In the genomic region with DNA sequence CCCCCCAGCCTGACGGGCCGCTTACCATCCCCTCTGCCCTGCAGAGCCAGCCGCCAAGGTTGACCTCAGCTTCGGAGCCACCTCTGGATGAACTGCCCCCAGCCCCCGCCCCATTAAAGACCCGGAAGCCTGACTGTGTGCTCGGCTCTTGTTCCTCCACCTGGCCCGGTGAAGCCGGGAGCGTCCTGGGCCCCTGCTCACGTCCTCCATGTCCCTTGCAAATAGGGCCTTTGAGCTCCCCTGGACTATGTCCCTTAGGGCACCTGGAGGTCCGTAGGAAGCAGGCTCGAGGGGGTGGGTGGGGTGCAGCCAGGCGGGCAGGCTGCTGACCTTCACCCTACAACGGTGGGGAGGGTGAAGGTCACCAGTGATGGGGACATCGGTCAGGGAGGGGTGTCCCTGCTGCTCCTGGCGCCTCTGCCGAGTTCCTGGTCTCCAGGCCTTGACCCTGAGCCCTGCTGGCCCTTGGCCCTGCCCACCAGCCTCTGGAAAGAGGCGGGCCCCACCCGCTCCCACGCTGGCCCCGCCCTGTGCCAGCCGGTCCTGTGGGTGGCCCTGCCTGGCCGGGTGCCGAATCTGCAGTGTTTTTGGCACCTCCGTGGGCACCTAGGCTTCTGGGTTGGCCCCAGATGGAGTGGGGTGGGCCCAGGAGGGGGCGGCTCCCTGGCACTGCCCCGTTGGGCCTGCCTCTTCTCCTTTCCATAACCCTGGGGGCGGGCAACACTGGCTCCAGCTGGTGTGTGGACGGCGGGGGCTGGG, we compare ENCODE assay signal across 1 cellular context.
TF ChIP-seq lines count a peak whose summit lies in the region.

No MANE protein-coding gene starts in this region.

TF ChIP-seq in HepG2, 621 proteins besides CTCF, POLR2A, EP300 and RAD21 (continued from another document and continues in another):
- TF ChIP-seq KIAA2018 (CRISPR knock-in tag; IDR thresholded peaks at IDR 0.05; ENCODE audit: borderline replicate concordance) = no peak
- no peak for TF ChIP-seq NONO (IDR thresholded peaks at IDR 0.05)
- TF ChIP-seq NONO (CRISPR knock-in tag; conservative IDR thresholded peaks at IDR 0.05) = peak; percentile 94
- TF ChIP-seq BHLHE40 (IDR thresholded peaks at IDR 0.05; ENCODE audit: low read length) = no peak; the same call in 1 of the 2 replicates
- no peak for TF ChIP-seq TSC22D2 (CRISPR knock-in tag; IDR thresholded peaks at IDR 0.05; ENCODE audit: borderline replicate concordance)
- TF ChIP-seq ZNF556 (CRISPR knock-in tag; IDR thresholded peaks at IDR 0.05; ENCODE audit: borderline replicate concordance) = peak; percentile 97; the same call in 1 of the 2 replicates
- TF ChIP-seq ZNF766 (CRISPR knock-in tag; IDR thresholded peaks at IDR 0.05; ENCODE audit: borderline replicate concordance) = peak; percentile 66; the same call in 1 of the 2 replicates
- TF ChIP-seq, protein P1, sequence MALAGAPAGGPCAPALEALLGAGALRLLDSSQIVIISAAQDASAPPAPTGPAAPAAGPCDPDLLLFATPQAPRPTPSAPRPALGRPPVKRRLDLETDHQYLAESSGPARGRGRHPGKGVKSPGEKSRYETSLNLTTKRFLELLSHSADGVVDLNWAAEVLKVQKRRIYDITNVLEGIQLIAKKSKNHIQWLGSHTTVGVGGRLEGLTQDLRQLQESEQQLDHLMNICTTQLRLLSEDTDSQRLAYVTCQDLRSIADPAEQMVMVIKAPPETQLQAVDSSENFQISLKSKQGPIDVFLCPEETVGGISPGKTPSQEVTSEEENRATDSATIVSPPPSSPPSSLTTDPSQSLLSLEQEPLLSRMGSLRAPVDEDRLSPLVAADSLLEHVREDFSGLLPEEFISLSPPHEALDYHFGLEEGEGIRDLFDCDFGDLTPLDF (CRISPR knock-in tag; IDR thresholded peaks at IDR 0.05) = peak; percentile 56
- no peak; the same call in 1 of the 2 replicates for TF ChIP-seq ZNF329 (CRISPR knock-in tag; IDR thresholded peaks at IDR 0.05; ENCODE audit: low read depth)
- TF ChIP-seq HNF4A (CRISPR knock-in tag; IDR thresholded peaks at IDR 0.05) = peak; percentile 99
- no peak for TF ChIP-seq SETDB1 (CRISPR knock-in tag; IDR thresholded peaks at IDR 0.05; ENCODE audit: borderline replicate concordance)
- TF ChIP-seq ZNF563 (CRISPR knock-in tag; IDR thresholded peaks at IDR 0.05) = peak; percentile 56; the same call in 1 of the 2 replicates
- TF ChIP-seq ETV6 (CRISPR knock-in tag; conservative IDR thresholded peaks at IDR 0.05) = no peak
- TF ChIP-seq U2AF1 (optimal IDR thresholded peaks at IDR 0.05; ENCODE audit: low read depth, low read length) = no peak
- TF ChIP-seq ZNF580 (CRISPR knock-in tag; IDR thresholded peaks at IDR 0.05; ENCODE audit: borderline replicate concordance, low read depth) = peak; percentile 79; the same call in 1 of the 2 replicates
- peak; percentile 17; the same call in 1 of the 2 replicates for TF ChIP-seq MXD3 (CRISPR knock-in tag; IDR thresholded peaks at IDR 0.05)
- no peak for TF ChIP-seq RNF219 (CRISPR knock-in tag; IDR thresholded peaks at IDR 0.05)
- TF ChIP-seq, protein P2, sequence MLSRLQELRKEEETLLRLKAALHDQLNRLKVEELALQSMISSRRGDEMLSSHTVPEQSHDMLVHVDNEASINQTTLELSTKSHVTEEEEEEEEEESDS (CRISPR knock-in tag; IDR thresholded peaks at IDR 0.05; ENCODE audit: borderline replicate concordance) = no peak
- TF ChIP-seq LCORL (IDR thresholded peaks at IDR 0.05) = no peak
- peak; percentile 97 for TF ChIP-seq LCORL (CRISPR knock-in tag; IDR thresholded peaks at IDR 0.05)
- TF ChIP-seq, protein P3, sequence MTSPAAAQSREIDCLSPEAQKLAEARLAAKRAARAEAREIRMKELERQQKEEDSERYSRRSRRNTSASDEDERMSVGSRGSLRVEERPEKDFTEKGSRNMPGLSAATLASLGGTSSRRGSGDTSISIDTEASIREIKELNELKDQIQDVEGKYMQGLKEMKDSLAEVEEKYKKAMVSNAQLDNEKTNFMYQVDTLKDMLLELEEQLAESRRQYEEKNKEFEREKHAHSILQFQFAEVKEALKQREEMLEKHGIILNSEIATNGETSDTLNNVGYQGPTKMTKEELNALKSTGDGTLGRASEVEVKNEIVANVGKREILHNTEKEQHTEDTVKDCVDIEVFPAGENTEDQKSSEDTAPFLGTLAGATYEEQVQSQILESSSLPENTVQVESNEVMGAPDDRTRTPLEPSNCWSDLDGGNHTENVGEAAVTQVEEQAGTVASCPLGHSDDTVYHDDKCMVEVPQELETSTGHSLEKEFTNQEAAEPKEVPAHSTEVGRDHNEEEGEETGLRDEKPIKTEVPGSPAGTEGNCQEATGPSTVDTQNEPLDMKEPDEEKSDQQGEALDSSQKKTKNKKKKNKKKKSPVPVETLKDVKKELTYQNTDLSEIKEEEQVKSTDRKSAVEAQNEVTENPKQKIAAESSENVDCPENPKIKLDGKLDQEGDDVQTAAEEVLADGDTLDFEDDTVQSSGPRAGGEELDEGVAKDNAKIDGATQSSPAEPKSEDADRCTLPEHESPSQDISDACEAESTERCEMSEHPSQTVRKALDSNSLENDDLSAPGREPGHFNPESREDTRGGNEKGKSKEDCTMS (CRISPR knock-in tag; conservative IDR thresholded peaks at IDR 0.05) = no peak
- peak; percentile 31; the same call in 1 of the 2 replicates for TF ChIP-seq FOXC1 (CRISPR knock-in tag; IDR thresholded peaks at IDR 0.05; ENCODE audit: borderline replicate concordance)
- TF ChIP-seq, protein P4, sequence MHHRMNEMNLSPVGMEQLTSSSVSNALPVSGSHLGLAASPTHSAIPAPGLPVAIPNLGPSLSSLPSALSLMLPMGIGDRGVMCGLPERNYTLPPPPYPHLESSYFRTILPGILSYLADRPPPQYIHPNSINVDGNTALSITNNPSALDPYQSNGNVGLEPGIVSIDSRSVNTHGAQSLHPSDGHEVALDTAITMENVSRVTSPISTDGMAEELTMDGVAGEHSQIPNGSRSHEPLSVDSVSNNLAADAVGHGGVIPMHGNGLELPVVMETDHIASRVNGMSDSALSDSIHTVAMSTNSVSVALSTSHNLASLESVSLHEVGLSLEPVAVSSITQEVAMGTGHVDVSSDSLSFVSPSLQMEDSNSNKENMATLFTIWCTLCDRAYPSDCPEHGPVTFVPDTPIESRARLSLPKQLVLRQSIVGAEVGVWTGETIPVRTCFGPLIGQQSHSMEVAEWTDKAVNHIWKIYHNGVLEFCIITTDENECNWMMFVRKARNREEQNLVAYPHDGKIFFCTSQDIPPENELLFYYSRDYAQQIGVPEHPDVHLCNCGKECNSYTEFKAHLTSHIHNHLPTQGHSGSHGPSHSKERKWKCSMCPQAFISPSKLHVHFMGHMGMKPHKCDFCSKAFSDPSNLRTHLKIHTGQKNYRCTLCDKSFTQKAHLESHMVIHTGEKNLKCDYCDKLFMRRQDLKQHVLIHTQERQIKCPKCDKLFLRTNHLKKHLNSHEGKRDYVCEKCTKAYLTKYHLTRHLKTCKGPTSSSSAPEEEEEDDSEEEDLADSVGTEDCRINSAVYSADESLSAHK (CRISPR knock-in tag; IDR thresholded peaks at IDR 0.05; ENCODE audit: borderline replicate concordance) = no peak
- TF ChIP-seq, protein P5, sequence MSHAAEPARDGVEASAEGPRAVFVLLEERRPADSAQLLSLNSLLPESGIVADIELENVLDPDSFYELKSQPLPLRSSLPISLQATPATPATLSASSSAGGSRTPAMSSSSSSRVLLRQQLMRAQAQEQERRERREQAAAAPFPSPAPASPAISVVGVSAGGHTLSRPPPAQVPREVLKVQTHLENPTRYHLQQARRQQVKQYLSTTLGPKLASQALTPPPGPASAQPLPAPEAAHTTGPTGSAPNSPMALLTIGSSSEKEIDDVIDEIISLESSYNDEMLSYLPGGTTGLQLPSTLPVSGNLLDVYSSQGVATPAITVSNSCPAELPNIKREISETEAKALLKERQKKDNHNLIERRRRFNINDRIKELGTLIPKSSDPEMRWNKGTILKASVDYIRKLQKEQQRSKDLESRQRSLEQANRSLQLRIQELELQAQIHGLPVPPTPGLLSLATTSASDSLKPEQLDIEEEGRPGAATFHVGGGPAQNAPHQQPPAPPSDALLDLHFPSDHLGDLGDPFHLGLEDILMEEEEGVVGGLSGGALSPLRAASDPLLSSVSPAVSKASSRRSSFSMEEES (CRISPR knock-in tag; IDR thresholded peaks at IDR 0.05) = peak; percentile 40; the same call in 1 of the 2 replicates
- no peak for TF ChIP-seq ZNF326 (CRISPR knock-in tag; IDR thresholded peaks at IDR 0.05; ENCODE audit: borderline replicate concordance)
- TF ChIP-seq POGK (CRISPR knock-in tag; conservative IDR thresholded peaks at IDR 0.05) = peak; percentile 44; the same call in 1 of the 2 replicates
